Comparison of ENCODE assay signal across 8 cellular contexts in genomic region chr17:80082403-80083135, GRCh38. TPM values are rescaled to one million over a fixed set of nuclear protein-coding genes. Genes with fewer than 3 reads are reported as not detected.
A peak's percentile ranks its signal among the peaks of the same experiment; 100 is the strongest.
DNase-seq lines count a peak whose midpoint lies in the region; ATAC-seq and TF ChIP-seq lines count a peak whose summit lies in the region.

No MANE protein-coding gene starts in this region.

- peaks cover 6% of the 10 kb centered on the region for H3K4me1 Mint-ChIP-seq in activated T-cell treated with anti-CD3 and anti-CD28 coated beads, Interleukin-2, amount 50 U/mL, for 72 hours (ENCODE audit: low read depth)

- no peaks in the 10 kb centered on the region for H3K9me3 Mint-ChIP-seq in activated T-cell treated with anti-CD3 and anti-CD28 coated beads, Interleukin-2, amount 50 U/mL, for 72 hours

- peak; percentile 44 for DNase-seq in DMS 273 treated with DMSO at 0.1 percent for 48 hours (lab: John Stamatoyannopoulos, UW)
- peak; percentile 77 for DNase-seq in LoVo (ENCODE audit: low spot score)
- peak in 2 of 3 donors; percentile 51 to 80 for DNase-seq in Peyer's patch
- DNase-seq in activated T-cell treated with anti-CD3 and anti-CD28 coated beads, Interleukin-2, amount 50 U/mL, for 72 hours = peak; percentile 64 to 71
- DNase-seq in fibroblast of the aortic adventitia (ENCODE audit: low read depth) = peak; percentile 84
- peak in 33 of 56 donors; percentile 3 to 63 (median 26) for DNase-seq in nucleus accumbens (lab: John Stamatoyannopoulos, UW)
- peak; percentile 77 to 81 for DNase-seq in tibial artery

- peak; percentile 62 to 73 for ATAC-seq in activated T-cell treated with anti-CD3 and anti-CD28 coated beads, Interleukin-2, amount 50 U/mL, for 72 hours (replicated peaks in 1 of 2)
- ATAC-seq in GM18498 (IDR thresholded peaks at IDR 0.05; ENCODE audit: unreplicated experiment) = no peak

- H3K36me3 ChIP-seq in Peyer's patch (no peaks in the 10 kb centered on the region), tibial artery (peaks cover 0 to 5% (median 0%) of the 10 kb centered on the region in 3 donors)

- no peaks in the 10 kb centered on the region for H3K27me3 ChIP-seq in Peyer's patch
- H3K27me3 ChIP-seq in tibial artery = no peaks in the 10 kb centered on the region

- H3K4me3 ChIP-seq in Peyer's patch (no peak overlapping the region), fibroblast of the aortic adventitia (ENCODE audit: low read depth, low read length) (peak overlapping the region; percentile 22), tibial artery (no peak overlapping the region)

- no peak for TF ChIP-seq POLR2A in Peyer's patch (IDR thresholded peaks at IDR 0.05)

- H3K27ac Mint-ChIP-seq in activated T-cell treated with anti-CD3 and anti-CD28 coated beads, Interleukin-2, amount 50 U/mL, for 72 hours = no peak overlapping the region

- H3K27ac ChIP-seq in Peyer's patch (no peak overlapping the region), tibial artery (peak overlapping the region in 1 of 2 donors; percentile 15)

- TF ChIP-seq CTCF in Peyer's patch (IDR thresholded peaks at IDR 0.05) = peak; percentile 30 to 75 (median 61)
- TF ChIP-seq CTCF in fibroblast of the aortic adventitia (IDR thresholded peaks at IDR 0.05; ENCODE audit: insufficient read depth, low read length) = peak; percentile 74
- TF ChIP-seq CTCF in tibial artery (IDR thresholded peaks at IDR 0.05) = peak; percentile 68 to 82

- intact Hi-C loops in tibial artery (cut with DNase I; ENCODE audit: low total_unique reads) = no loop called here

- H3K36me3 Mint-ChIP-seq in activated T-cell treated with anti-CD3 and anti-CD28 coated beads, Interleukin-2, amount 50 U/mL, for 72 hours (ENCODE audit: insufficient read depth in 2 of 2) = no peaks in the 10 kb centered on the region

- H3K27me3 Mint-ChIP-seq in activated T-cell treated with anti-CD3 and anti-CD28 coated beads, Interleukin-2, amount 50 U/mL, for 72 hours (ENCODE audit: low read depth) = no peaks in the 10 kb centered on the region

- H3K9me3 ChIP-seq in Peyer's patch (no peaks in the 10 kb centered on the region), tibial artery (no peaks in the 10 kb centered on the region)

- H3K4me1 ChIP-seq in Peyer's patch = peaks cover 0 to 3% (median 0%) of the 10 kb centered on the region in 4 donors
- peaks cover 0 to 9% (median 7%) of the 10 kb centered on the region in 4 donors for H3K4me1 ChIP-seq in tibial artery

- peak overlapping the region in 1 of 2 donors; percentile 10 for H3K4me3 Mint-ChIP-seq in activated T-cell treated with anti-CD3 and anti-CD28 coated beads, Interleukin-2, amount 50 U/mL, for 72 hours

RNA-seq across cellular contexts. Expression of gene GAA, which starts 18.8 kb away (rescaled TPM):
- total RNA-seq in Peyer's patch = 10 to 100 TPM; 33.8 to 88.1 (median 42.3) TPM
- 10 to 100 TPM; 31.7 to 37.1 TPM for total RNA-seq in activated T-cell treated with anti-CD3 and anti-CD28 coated beads, Interleukin-2, amount 50 U/mL, for 72 hours
- total RNA-seq in fibroblast of the aortic adventitia (ENCODE audit: low replicate concordance) = 66.6 and 75.1 TPM in 2 replicates

RNA-seq across cellular contexts. Expression of gene CCDC40, which starts 46.1 kb away (rescaled TPM):
- 10 to 100 TPM in 2 of 4 donors, 1 to 10 TPM in 2; 2.8 to 54.5 (median 7.8) TPM for total RNA-seq in Peyer's patch
- total RNA-seq in activated T-cell treated with anti-CD3 and anti-CD28 coated beads, Interleukin-2, amount 50 U/mL, for 72 hours = 1 to 10 TPM in 1 of 2 donors, under 1 TPM in 1; 0.53 to 1.3 TPM
- 3.0 and 5.2 TPM in 2 replicates for total RNA-seq in fibroblast of the aortic adventitia (ENCODE audit: low replicate concordance)

RNA-seq across cellular contexts. Expression of gene TBC1D16, which starts 46.9 kb away (rescaled TPM):
- total RNA-seq in Peyer's patch = 10 to 100 TPM; 11.9 to 29.7 (median 22.2) TPM
- total RNA-seq in activated T-cell treated with anti-CD3 and anti-CD28 coated beads, Interleukin-2, amount 50 U/mL, for 72 hours = 10 to 100 TPM; 15.8 to 32.8 TPM
- 33.4 and 37.8 TPM in 2 replicates for total RNA-seq in fibroblast of the aortic adventitia (ENCODE audit: low replicate concordance)

Comparison
In these comparisons a context has a peak if more than half of its experiments do, and no peak if none do; other contexts are left out.
1. DNase-seq: peak in every context shown above with its lines; median percentile 84 in fibroblast of the aortic adventitia; 79 in tibial artery; 77 in LoVo; 68 in activated T-cell treated with anti-CD3 and anti-CD28 coated beads, Interleukin-2, amount 50 U/mL, for 72 hours; 66 in Peyer's patch; 44 in DMS 273 treated with DMSO at 0.1 percent for 48 hours; 26 in nucleus accumbens.